Comparison of ENCODE assay signal across 2 cellular contexts in genomic region chr9:34343090-34343489, GRCh38.
TF ChIP-seq lines count a peak whose summit lies in the region.

No MANE protein-coding gene starts in this region.

TF ChIP-seq in HCT116, 20 proteins besides CTCF, POLR2A, EP300 and RAD21:
- TF ChIP-seq SRF (IDR thresholded peaks at IDR 0.05; ENCODE audit: low read depth) (no peak), EZH2phosphoT487 (IDR thresholded peaks at IDR 0.05; ENCODE audit: borderline replicate concordance) (no peak), ZNF274 (IDR thresholded peaks at IDR 0.05; ENCODE audit: low read depth, low read length) (no peak), SP1 (IDR thresholded peaks at IDR 0.05; ENCODE audit: low read depth) (no peak), MAX (IDR thresholded peaks at IDR 0.05) (no peak), POLR2AphosphoS5 (IDR thresholded peaks at IDR 0.05; ENCODE audit: low read depth, low read length) (no peak)

TF ChIP-seq in liver, 16 proteins besides CTCF, POLR2A, EP300 and RAD21:
- TF ChIP-seq FOXA1 (IDR thresholded peaks at IDR 0.05): peak; percentile 11
- no peak for TF ChIP-seq MAX (IDR thresholded peaks at IDR 0.05)
- TF ChIP-seq, protein P1, sequence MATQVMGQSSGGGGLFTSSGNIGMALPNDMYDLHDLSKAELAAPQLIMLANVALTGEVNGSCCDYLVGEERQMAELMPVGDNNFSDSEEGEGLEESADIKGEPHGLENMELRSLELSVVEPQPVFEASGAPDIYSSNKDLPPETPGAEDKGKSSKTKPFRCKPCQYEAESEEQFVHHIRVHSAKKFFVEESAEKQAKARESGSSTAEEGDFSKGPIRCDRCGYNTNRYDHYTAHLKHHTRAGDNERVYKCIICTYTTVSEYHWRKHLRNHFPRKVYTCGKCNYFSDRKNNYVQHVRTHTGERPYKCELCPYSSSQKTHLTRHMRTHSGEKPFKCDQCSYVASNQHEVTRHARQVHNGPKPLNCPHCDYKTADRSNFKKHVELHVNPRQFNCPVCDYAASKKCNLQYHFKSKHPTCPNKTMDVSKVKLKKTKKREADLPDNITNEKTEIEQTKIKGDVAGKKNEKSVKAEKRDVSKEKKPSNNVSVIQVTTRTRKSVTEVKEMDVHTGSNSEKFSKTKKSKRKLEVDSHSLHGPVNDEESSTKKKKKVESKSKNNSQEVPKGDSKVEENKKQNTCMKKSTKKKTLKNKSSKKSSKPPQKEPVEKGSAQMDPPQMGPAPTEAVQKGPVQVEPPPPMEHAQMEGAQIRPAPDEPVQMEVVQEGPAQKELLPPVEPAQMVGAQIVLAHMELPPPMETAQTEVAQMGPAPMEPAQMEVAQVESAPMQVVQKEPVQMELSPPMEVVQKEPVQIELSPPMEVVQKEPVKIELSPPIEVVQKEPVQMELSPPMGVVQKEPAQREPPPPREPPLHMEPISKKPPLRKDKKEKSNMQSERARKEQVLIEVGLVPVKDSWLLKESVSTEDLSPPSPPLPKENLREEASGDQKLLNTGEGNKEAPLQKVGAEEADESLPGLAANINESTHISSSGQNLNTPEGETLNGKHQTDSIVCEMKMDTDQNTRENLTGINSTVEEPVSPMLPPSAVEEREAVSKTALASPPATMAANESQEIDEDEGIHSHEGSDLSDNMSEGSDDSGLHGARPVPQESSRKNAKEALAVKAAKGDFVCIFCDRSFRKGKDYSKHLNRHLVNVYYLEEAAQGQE (IDR thresholded peaks at IDR 0.05): no peak
- no peak for TF ChIP-seq ATF3 (IDR thresholded peaks at IDR 0.05)
- no peak for TF ChIP-seq EGR1 (IDR thresholded peaks at IDR 0.05; ENCODE audit: low read depth in 2 of 2)
- peak in 1 of 2 donors; percentile 19 for TF ChIP-seq JUND (IDR thresholded peaks at IDR 0.05)
- TF ChIP-seq SP1 (IDR thresholded peaks at IDR 0.05): peak; percentile 26
- TF ChIP-seq ZBTB33 (IDR thresholded peaks at IDR 0.05): no peak
- no peak for TF ChIP-seq GABPA (IDR thresholded peaks at IDR 0.05 in 1 of 2, conservative IDR thresholded peaks at IDR 0.05 in 1 of 2)
- no peak for TF ChIP-seq FOXA2 (IDR thresholded peaks at IDR 0.05)
- peak in 1 of 2 donors; percentile 60 for TF ChIP-seq RXRA (IDR thresholded peaks at IDR 0.05)
- peak in 1 of 2 donors; percentile 53 for TF ChIP-seq HNF4A (conservative IDR thresholded peaks at IDR 0.05)
- no peak for TF ChIP-seq NR2F2 (IDR thresholded peaks at IDR 0.05)
- TF ChIP-seq YY1 (IDR thresholded peaks at IDR 0.05): peak; percentile 50
- no peak for TF ChIP-seq HNF4G (IDR thresholded peaks at IDR 0.05)
- no peak for TF ChIP-seq TAF1 (conservative IDR thresholded peaks at IDR 0.05)
